21 cellular contexts compared by ENCODE assay signal in genomic region chr9:20988916-20989315, GRCh38. TPM values are rescaled to one million over a fixed set of nuclear protein-coding genes. Genes with fewer than 3 reads are reported as not detected.
A peak's percentile ranks its signal among the peaks of the same experiment; 100 is the strongest.
DNase-seq lines count a peak whose midpoint lies in the region; ATAC-seq and TF ChIP-seq lines count a peak whose summit lies in the region.
"Had no signal": no experiment of that assay in that cellular context is flagged by ENCODE, and none has a peak within 500 bp of the region (broad histone marks: within the 10 kb centered on the region; RNA-seq: fewer than 3 reads in every experiment).

No MANE protein-coding gene starts in this region.

- H3K36me3 ChIP-seq in HUES64 (ENCODE audit: insufficient read depth, low read length) (peaks cover 49% of the 10 kb centered on the region), neutrophil (no peaks in the 10 kb centered on the region)
- H3K36me3 ChIP-seq: ovary, right lobe of liver had no signal

- H3K4me1 ChIP-seq in HUES64 (ENCODE audit: insufficient read depth, low read length) (peaks cover 12% of the 10 kb centered on the region), neutrophil (ENCODE audit: control insufficient read depth in 1 of 2, insufficient read depth in 1 of 2, low read depth in 1 of 2, low read length in 1 of 2) (peaks cover 57 to 71% of the 10 kb centered on the region in 2 experiments)
- H3K4me1 ChIP-seq: right lobe of liver had no signal

- H3K9me3 Mint-ChIP-seq in activated CD8-positive, alpha-beta T cell treated with anti-CD3 and anti-CD28 coated beads, Interleukin-2, amount 10 ng/mL, durations not matched to agents 7 days and 5 days (ENCODE audit: insufficient read depth): no peaks in the 10 kb centered on the region
- H3K9me3 Mint-ChIP-seq: activated naive CD8-positive, alpha-beta T cell treated with anti-CD3 and anti-CD28 coated beads, Interleukin-2, amount 10 ng/mL, durations not matched to agents 7 days and 5 days; activated T-helper 17 cell treated with anti-CD3 and anti-CD28 coated beads, Interleukin-2, amount 50 U/mL, for 72 hours had no signal

- TF ChIP-seq CTCF in neutrophil (IDR thresholded peaks at IDR 0.05): no peak

- ATAC-seq in T-helper 17 cell: no peak
- ATAC-seq in activated CD8-positive, alpha-beta T cell treated with anti-CD3 and anti-CD28 coated beads, Interleukin-2, amount 10 ng/mL, durations not matched to agents 7 days and 5 days: no peak
- ATAC-seq: activated T-helper 17 cell treated with anti-CD3 and anti-CD28 coated beads, Interleukin-2, amount 50 U/mL, for 72 hours; esophagus mucosa; stimulated activated naive B cell treated with anti-CD40 and anti-IgM and Interleukin-4, amounts not matched to agents 10 μg/mL and 1 μg/mL and 100 μg/mL, for 72 hours had no signal

- no peak overlapping the region for H3K9ac ChIP-seq in HUES64 (ENCODE audit: low read depth, low read length)

- WGBS in HUES64: 66% methylated on average over 3 of the region's 3 CpGs

- in situ Hi-C loops in G401 (cut with HindIII; ENCODE audit: low sequenced_read_pairs): no loop called here

- H3K27ac ChIP-seq in HUES64 (ENCODE audit: low read depth, low read length) (0 out of 2 replicates have a peak overlapping the region, but pooled peaks have one; percentile 8), neutrophil (peak overlapping the region; percentile 92)
- H3K27ac ChIP-seq: cardiac muscle cell, ovary, right lobe of liver, RWPE1 had no signal

- no peak overlapping the region for H3K4me3 Mint-ChIP-seq in T-helper 17 cell
- no peak overlapping the region for H3K4me3 Mint-ChIP-seq in activated CD8-positive, alpha-beta T cell treated with anti-CD3 and anti-CD28 coated beads, Interleukin-2, amount 10 ng/mL, durations not matched to agents 7 days and 5 days
- H3K4me3 Mint-ChIP-seq: activated naive CD8-positive, alpha-beta T cell treated with anti-CD3 and anti-CD28 coated beads, Interleukin-2, amount 10 ng/mL, durations not matched to agents 7 days and 5 days; activated T-helper 17 cell treated with anti-CD3 and anti-CD28 coated beads, Interleukin-2, amount 50 U/mL, for 72 hours; B cell; stimulated activated naive B cell treated with anti-CD40 and anti-IgM and Interleukin-4, amounts not matched to agents 10 μg/mL and 1 μg/mL and 100 μg/mL, for 72 hours had no signal

- H3K4me3 ChIP-seq in HUES64 (ENCODE audit: low read length) (no peak overlapping the region), neutrophil (ENCODE audit: low read depth in 1 of 2, low read length in 1 of 2) (no peak overlapping the region)
- H3K4me3 ChIP-seq: cardiac muscle cell, ovary, right lobe of liver had no signal

- H3K27ac Mint-ChIP-seq in T-helper 17 cell: no peak overlapping the region
- H3K27ac Mint-ChIP-seq in activated CD8-positive, alpha-beta T cell treated with anti-CD3 and anti-CD28 coated beads, Interleukin-2, amount 10 ng/mL, durations not matched to agents 7 days and 5 days: no peak overlapping the region
- H3K27ac Mint-ChIP-seq: activated naive CD8-positive, alpha-beta T cell treated with anti-CD3 and anti-CD28 coated beads, Interleukin-2, amount 10 ng/mL, durations not matched to agents 7 days and 5 days; activated T-helper 17 cell treated with anti-CD3 and anti-CD28 coated beads, Interleukin-2, amount 50 U/mL, for 72 hours; B cell; stimulated activated naive B cell treated with anti-CD40 and anti-IgM and Interleukin-4, amounts not matched to agents 10 μg/mL and 1 μg/mL and 100 μg/mL, for 72 hours had no signal

- CTCF ChIA-PET in activated CD8-positive, alpha-beta T cell treated with anti-CD3 and anti-CD28 coated beads, Interleukin-2, amount 10 ng/mL, durations not matched to agents 7 days and 5 days (lab: Charles Lee): interaction anchor here (0.6 to 1.3 kb wide), 3 partner anchors 8 to 48 kb away, joined by 3 read pairs; no protein-coding TSS in a partner anchor

- H3K27me3 ChIP-seq in HUES64 (ENCODE audit: insufficient read depth, low read length) (no peaks in the 10 kb centered on the region), neutrophil (no peaks in the 10 kb centered on the region)
- H3K27me3 ChIP-seq: cardiac muscle cell, ovary, right lobe of liver had no signal

- H3K4me1 Mint-ChIP-seq in T-helper 17 cell: peaks cover 4% of the 10 kb centered on the region
- no peaks in the 10 kb centered on the region for H3K4me1 Mint-ChIP-seq in activated CD8-positive, alpha-beta T cell treated with anti-CD3 and anti-CD28 coated beads, Interleukin-2, amount 10 ng/mL, durations not matched to agents 7 days and 5 days (ENCODE audit: low read depth)
- H3K4me1 Mint-ChIP-seq: activated naive CD8-positive, alpha-beta T cell treated with anti-CD3 and anti-CD28 coated beads, Interleukin-2, amount 10 ng/mL, durations not matched to agents 7 days and 5 days; activated T-helper 17 cell treated with anti-CD3 and anti-CD28 coated beads, Interleukin-2, amount 50 U/mL, for 72 hours; B cell had no signal

- DNase-seq in G401 (ENCODE audit: low spot score) (peak; percentile 17), cerebellar cortex (ENCODE audit: low spot score) (peak; percentile 16), T-helper 17 cell (no peak), COR-L47 (lab: John Stamatoyannopoulos, UW) (no peak)
- DNase-seq in activated CD8-positive, alpha-beta T cell treated with anti-CD3 and anti-CD28 coated beads, Interleukin-2, amount 10 ng/mL, durations not matched to agents 7 days and 5 days: no peak
- DNase-seq: activated naive CD8-positive, alpha-beta T cell treated with anti-CD3 and anti-CD28 coated beads, Interleukin-2, amount 10 ng/mL, durations not matched to agents 7 days and 5 days; Calu3; head of caudate nucleus; MM.1S; NCI-H1694 treated with DMSO at 0.1 percent for 48 hours; NCI-H446; ovary; right lobe of liver; stimulated activated naive B cell treated with anti-CD40 and anti-IgM and Interleukin-4, amounts not matched to agents 10 μg/mL and 1 μg/mL and 100 μg/mL, for 72 hours had no signal

- H3K27me3 Mint-ChIP-seq in T-helper 17 cell: no peaks in the 10 kb centered on the region
- no peaks in the 10 kb centered on the region for H3K27me3 Mint-ChIP-seq in activated CD8-positive, alpha-beta T cell treated with anti-CD3 and anti-CD28 coated beads, Interleukin-2, amount 10 ng/mL, durations not matched to agents 7 days and 5 days (ENCODE audit: low read depth)
- H3K27me3 Mint-ChIP-seq: activated naive CD8-positive, alpha-beta T cell treated with anti-CD3 and anti-CD28 coated beads, Interleukin-2, amount 10 ng/mL, durations not matched to agents 7 days and 5 days; activated T-helper 17 cell treated with anti-CD3 and anti-CD28 coated beads, Interleukin-2, amount 50 U/mL, for 72 hours; B cell; stimulated activated naive B cell treated with anti-CD40 and anti-IgM and Interleukin-4, amounts not matched to agents 10 μg/mL and 1 μg/mL and 100 μg/mL, for 72 hours had no signal

- H3K9me3 ChIP-seq in HUES64 (ENCODE audit: insufficient read depth, low read depth, low read length) (no peaks in the 10 kb centered on the region), neutrophil (no peaks in the 10 kb centered on the region), T-helper 17 cell (ENCODE audit: control insufficient read depth, low read length, poor library complexity, severe bottlenecking) (no peaks in the 10 kb centered on the region)
- H3K9me3 ChIP-seq: ovary, right lobe of liver had no signal

- POLR2A ChIA-PET in activated CD8-positive, alpha-beta T cell treated with anti-CD3 and anti-CD28 coated beads, Interleukin-2, amount 10 ng/mL, durations not matched to agents 7 days and 5 days (lab: Charles Lee): no interaction called here

- H3K36me3 Mint-ChIP-seq in T-helper 17 cell (ENCODE audit: low read depth): no peaks in the 10 kb centered on the region
- H3K36me3 Mint-ChIP-seq in activated CD8-positive, alpha-beta T cell treated with anti-CD3 and anti-CD28 coated beads, Interleukin-2, amount 10 ng/mL, durations not matched to agents 7 days and 5 days (ENCODE audit: low read depth): peaks cover 44% of the 10 kb centered on the region

RNA-seq across cellular contexts. Expression of gene HACD4, which starts 42.5 kb away (rescaled TPM):
- total RNA-seq in G401 (2014; rRNA removed; shearing (Covaris generic)): not detected in 2 replicates
- 0.60 TPM for polyA plus RNA-seq in HUES64 (2013, experiment 1 of 2)
- polyA plus RNA-seq in HUES64 (2013, experiment 2 of 2): 1.1 TPM
- 1 to 10 TPM; 8.7 to 9.8 TPM for total RNA-seq in T-helper 17 cell
- total RNA-seq in activated CD8-positive, alpha-beta T cell treated with anti-CD3 and anti-CD28 coated beads, Interleukin-2, amount 10 ng/mL, durations not matched to agents 7 days and 5 days: 10 to 100 TPM; 13.3 to 13.9 TPM

Comparison
In these comparisons a context has a peak if more than half of its experiments do, and no peak if none do; other contexts are left out.
1. DNase-seq: peak in G401 (single experiment) and cerebellar cortex (single experiment); none in T-helper 17 cell (0 of 3), COR-L47 (single experiment) and activated CD8-positive, alpha-beta T cell treated with anti-CD3 and anti-CD28 coated beads, Interleukin-2, amount 10 ng/mL, durations not matched to agents 7 days and 5 days (single experiment).